8 cellular contexts compared by ENCODE assay signal in the genomic region with DNA sequence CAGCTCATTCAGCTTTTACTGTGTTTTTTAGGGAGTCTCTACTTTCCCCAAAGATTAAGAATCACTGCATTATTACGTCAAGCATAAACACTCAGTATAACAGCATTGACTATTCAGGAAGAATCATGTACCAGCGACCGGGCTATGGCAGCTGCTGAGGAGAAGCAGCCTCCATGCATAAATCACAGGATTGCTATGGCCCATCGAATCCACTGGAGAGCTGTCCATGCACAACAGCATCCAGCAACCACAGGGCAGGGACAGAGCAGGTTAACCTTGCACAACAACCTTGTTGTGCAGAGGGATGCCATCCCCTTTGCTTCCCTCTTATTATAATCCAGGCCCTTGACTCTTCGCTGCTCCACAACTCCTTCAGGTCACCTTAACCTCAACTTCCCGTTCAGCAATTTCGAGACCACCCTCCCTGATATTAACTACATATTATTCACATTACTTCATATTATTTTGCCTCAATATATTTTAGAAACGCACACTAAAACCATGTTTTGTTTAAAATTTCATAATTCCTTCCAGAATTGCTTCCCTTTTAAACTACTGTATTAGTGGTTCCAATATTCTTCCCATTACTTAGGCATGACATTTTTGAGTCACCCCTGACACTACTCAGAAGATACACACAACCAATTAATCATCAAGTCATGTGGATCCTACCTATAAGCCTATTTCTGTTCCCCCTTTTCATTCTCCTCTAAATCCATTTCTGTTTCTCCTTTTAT. TPM values are rescaled to one million over a fixed set of nuclear protein-coding genes. Genes with fewer than 3 reads are reported as not detected.
DNase-seq lines count a peak whose midpoint lies in the region; ATAC-seq and TF ChIP-seq lines count a peak whose summit lies in the region.

No MANE protein-coding gene starts in this region.

- peak overlapping the region; percentile 85 for H3K27ac ChIP-seq in brain microvascular endothelial cell
- peak overlapping the region; percentile 94 for H3K27ac ChIP-seq in mesodermal cell (ENCODE audit: low read depth, low read length, severe bottlenecking)

- ATAC-seq in GM18870 (IDR thresholded peaks at IDR 0.05; ENCODE audit: unreplicated experiment), result no peak
- no peak for ATAC-seq in HG03439 (IDR thresholded peaks at IDR 0.05; ENCODE audit: unreplicated experiment)

- H3K27me3 Mint-ChIP-seq in IgD-negative memory B cell, result no peaks in the 10 kb centered on the region

- in situ Hi-C loops in brain microvascular endothelial cell (cut with HindIII; ENCODE audit: low pct_ligation_motif_present, low sequenced_read_pairs), result no loop called here

- no peaks in the 10 kb centered on the region for H3K27me3 ChIP-seq in brain microvascular endothelial cell (replicated peaks)

- peak; percentile 62 for DNase-seq in CD1c-positive myeloid dendritic cell (ENCODE audit: extremely low spot score)
- no peak for DNase-seq in brain microvascular endothelial cell
- no peak for DNase-seq in NCI-H1092 treated with DMSO at 0.1 percent for 48 hours (lab: John Stamatoyannopoulos, UW)
- DNase-seq in SK-N-DZ (ENCODE audit: low spot score), result no peak

- H3K9me3 ChIP-seq in mesodermal cell (ENCODE audit: control insufficient read depth, low read length), result no peaks in the 10 kb centered on the region

- H3K4me1 ChIP-seq in mesodermal cell (ENCODE audit: control insufficient read depth, insufficient read depth, low read length, poor library complexity, severe bottlenecking), result peaks cover 10% of the 10 kb centered on the region

- no peak for TF ChIP-seq CTCF in brain microvascular endothelial cell (IDR thresholded peaks at IDR 0.05; ENCODE audit: low read depth, low read length, missing control alignments)

- H3K9me3 Mint-ChIP-seq in IgD-negative memory B cell, result no peaks in the 10 kb centered on the region

- H3K4me3 ChIP-seq in brain microvascular endothelial cell (ENCODE audit: low read depth, low read length) (peak overlapping the region; percentile 93), mesodermal cell (ENCODE audit: extremely low read depth, insufficient read depth, low read length, poor library complexity, severe bottlenecking) (peak overlapping the region; percentile 78)

- H3K4me3 Mint-ChIP-seq in IgD-negative memory B cell, result peak overlapping the region; percentile 96 to 99 (median 99)

- peak overlapping the region; percentile 93 to 99 (median 98) for H3K27ac Mint-ChIP-seq in IgD-negative memory B cell

- H3K36me3 ChIP-seq in brain microvascular endothelial cell (replicated peaks) (peaks cover 12% of the 10 kb centered on the region), mesodermal cell (ENCODE audit: control insufficient read depth, insufficient read depth, low read length) (peaks cover 39% of the 10 kb centered on the region)

- H3K36me3 Mint-ChIP-seq in IgD-negative memory B cell, result peaks cover 11% of the 10 kb centered on the region

- H3K4me1 Mint-ChIP-seq in IgD-negative memory B cell, result peaks cover 40 to 42% (median 40%) of the 10 kb centered on the region in 3 donors

- 61 to 64% methylated on average over 8 of the region's 8 CpGs for whole genome bisulfite sequencing in mesodermal cell (ENCODE audit: insufficient coverage in 2 of 2), 2 experiments

RNA-seq across cellular contexts. Expression of gene IARS1, which starts 1.0 kb away (rescaled TPM):
- 48.2 TPM for polyA plus RNA-seq in IgD-negative memory B cell
- polyA plus RNA-seq in mesodermal cell (2013, experiment 1 of 2), result 144 TPM
- polyA plus RNA-seq in mesodermal cell (2013, experiment 2 of 2), result 143 TPM
- 134 and 143 TPM in 2 replicates for polyA plus RNA-seq in SK-N-DZ (2014; cell fraction: cytosol; rRNA removed)
- polyA plus RNA-seq in SK-N-DZ (2014; cell fraction: nucleus; rRNA removed), result 175 and 205 TPM in 2 replicates

RNA-seq across cellular contexts. Expression of gene NOL8, which starts 32.6 kb away (rescaled TPM):
- 36.7 TPM for polyA plus RNA-seq in IgD-negative memory B cell
- polyA plus RNA-seq in mesodermal cell (2013, experiment 1 of 2), result 18.8 TPM
- polyA plus RNA-seq in mesodermal cell (2013, experiment 2 of 2), result 23.0 TPM
- 18.4 and 22.4 TPM in 2 replicates for polyA plus RNA-seq in SK-N-DZ (2014; cell fraction: cytosol; rRNA removed)
- polyA plus RNA-seq in SK-N-DZ (2014; cell fraction: nucleus; rRNA removed), result 71.1 and 90.6 TPM in 2 replicates

RNA-seq across cellular contexts. Expression of gene CENPP, which starts 33.2 kb away (rescaled TPM):
- 1.9 TPM for polyA plus RNA-seq in IgD-negative memory B cell
- 11.4 TPM for polyA plus RNA-seq in mesodermal cell (2013, experiment 1 of 2)
- 14.7 TPM for polyA plus RNA-seq in mesodermal cell (2013, experiment 2 of 2)
- 3.1 and 3.6 TPM in 2 replicates for polyA plus RNA-seq in SK-N-DZ (2014; cell fraction: cytosol; rRNA removed)
- polyA plus RNA-seq in SK-N-DZ (2014; cell fraction: nucleus; rRNA removed), result 3.1 and 5.7 TPM in 2 replicates
